Comparison of ENCODE assay signal across 19 cellular contexts in the genomic region with DNA sequence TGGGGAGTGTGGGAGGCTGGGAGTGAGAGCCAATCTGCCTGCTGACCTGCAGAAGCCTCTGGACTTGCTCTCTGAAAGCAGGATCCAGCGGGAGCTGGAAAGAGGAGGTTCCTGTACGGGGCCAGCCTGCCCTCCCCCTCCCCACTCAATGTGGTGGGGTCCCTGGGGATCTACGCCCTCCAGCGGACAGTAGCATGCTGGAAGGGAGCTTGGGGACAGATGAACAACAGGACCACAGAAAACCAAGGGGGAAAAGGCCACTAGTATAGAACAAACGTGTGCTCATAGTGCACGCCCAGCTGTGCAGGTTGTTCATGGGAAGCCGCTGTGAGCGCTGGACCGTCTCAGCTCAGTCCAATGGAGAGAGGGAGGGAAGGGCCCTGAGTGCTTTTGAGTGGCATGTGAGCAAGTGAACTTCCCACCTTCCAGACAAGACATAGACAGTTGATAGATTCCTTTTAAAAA. TPM values are rescaled to one million over a fixed set of nuclear protein-coding genes. Genes with fewer than 3 reads are reported as not detected.
DNase-seq lines count a peak whose midpoint lies in the region; ATAC-seq, FAIRE-seq and TF ChIP-seq lines count a peak whose summit lies in the region.
"Had no signal": no experiment of that assay in that cellular context is flagged by ENCODE, and none has a peak within 500 bp of the region (broad histone marks: within the 10 kb centered on the region; RNA-seq: fewer than 3 reads in every experiment).

No MANE protein-coding gene starts in this region.

- intact Hi-C loops in K562 (cut with micrococcal nuclease), result no loop called here
- intact Hi-C loops in natural killer cell (cut with micrococcal nuclease), result no loop called here
- intact Hi-C loops in left lung (cut with DNase I), result no loop called here

- H3K4me3 ChIP-seq in BLaER1 (no peak overlapping the region), HEK293 (ENCODE audit: low read depth, low read length) (no peak overlapping the region), K562 (no peak overlapping the region), left lung (no peak overlapping the region), smooth muscle cell (no peak overlapping the region)
- H3K4me3 ChIP-seq: cardiac muscle cell, tibial nerve had no signal

- H3K36me3 ChIP-seq in BLaER1 (no peaks in the 10 kb centered on the region), HEK293 (ENCODE audit: control insufficient read depth in 2 of 2, insufficient read depth in 1 of 2, low read length in 2 of 2) (no peaks in the 10 kb centered on the region), K562 (ENCODE audit: control insufficient read depth, insufficient read depth, low read length) (no peaks in the 10 kb centered on the region), left lung (no peaks in the 10 kb centered on the region), smooth muscle cell (ENCODE audit: low read depth) (no peaks in the 10 kb centered on the region)
- H3K36me3 ChIP-seq: cardiac muscle cell, neutrophil, tibial nerve had no signal

- TF ChIP-seq RAD21 in K562 (CRISPR knock-in tag; conservative IDR thresholded peaks at IDR 0.05 in 1 of 2, IDR thresholded peaks at IDR 0.05 in 1 of 2), result no peak

- H3F3A ChIP-seq in smooth muscle cell (ENCODE audit: low read depth), result no peaks in the 10 kb centered on the region

- no peak overlapping the region for H2AFZ ChIP-seq in K562 (ENCODE audit: low read depth, low read length)
- no peak overlapping the region for H2AFZ ChIP-seq in smooth muscle cell (ENCODE audit: low read depth)

- no peaks in the 10 kb centered on the region for H3K79me2 ChIP-seq in K562 (ENCODE audit: control insufficient read depth, insufficient read depth, low read length)
- H3K79me2 ChIP-seq in smooth muscle cell (ENCODE audit: low read depth), result no peaks in the 10 kb centered on the region

- peaks cover 9% of the 10 kb centered on the region for H3K36me3 Mint-ChIP-seq in natural killer cell
- H3K36me3 Mint-ChIP-seq: activated naive CD4-positive, alpha-beta T cell treated with anti-CD3 and anti-CD28 coated beads, Interleukin-2, amount 10 ng/mL, durations not matched to agents 7 days and 5 days had no signal

- BruUV-seq in K562 (replicated peaks; lab: Mats Ljungman, UMichigan), result no TSS peak

- peaks cover 21% of the 10 kb centered on the region for H3K9me3 ChIP-seq in BLaER1
- no peaks in the 10 kb centered on the region for H3K9me3 ChIP-seq in HEK293 (ENCODE audit: control insufficient read depth, insufficient read depth, low read depth, low read length)
- H3K9me3 ChIP-seq in K562 (replicated peaks; ENCODE audit: control insufficient read depth, insufficient read depth, low read depth, low read length), result no peaks in the 10 kb centered on the region
- peaks cover 0 to 5% of the 10 kb centered on the region in 2 donors for H3K9me3 ChIP-seq in left lung
- H3K9me3 ChIP-seq in smooth muscle cell (replicated peaks; ENCODE audit: low read depth), result no peaks in the 10 kb centered on the region
- H3K9me3 ChIP-seq: neutrophil had no signal

- WGBS in K562 (ENCODE audit: insufficient coverage, low coverage, missing lambda C conversion rate), result 4% methylated on average over 9 of the region's 9 CpGs
- 5% methylated on average over 9 of the region's 9 CpGs for WGBS in smooth muscle cell (ENCODE audit: low lambda C conversion rate)

- H3K9ac ChIP-seq in BLaER1, result no peak overlapping the region
- H3K9ac ChIP-seq in K562 (ENCODE audit: insufficient read depth in 1 of 2, low read depth in 2 of 2, low read length in 2 of 2), result no peak overlapping the region
- H3K9ac ChIP-seq in smooth muscle cell (ENCODE audit: low read depth), result no peak overlapping the region

- DNase-seq in K562 (ENCODE audit: extremely low read depth in 1 of 4, low spot score in 3 of 4), result peak in 2 of 4 experiments; percentile 26
- DNase-seq in natural killer cell, result no peak
- no peak for DNase-seq in dedifferentiated amniotic fluid mesenchymal stem cell (ENCODE audit: extremely low spot score)
- no peak for DNase-seq in left lung
- DNase-seq in smooth muscle cell (lab: John Stamatoyannopoulos, UW; ENCODE audit: unreplicated experiment), result no peak
- DNase-seq: activated naive CD4-positive, alpha-beta T cell treated with anti-CD3 and anti-CD28 coated beads, Interleukin-2, amount 10 ng/mL, durations not matched to agents 7 days and 5 days; AML-193; NCI-H1436; NCI-H510A; PC-3; stimulated activated CD4-positive, alpha-beta T cell treated with anti-CD3 and anti-CD28 coated beads, Interleukin-4, amount 100 ng/mL, for 1 hour had no signal

- TF ChIP-seq EP300 in K562 (IDR thresholded peaks at IDR 0.05; ENCODE audit: low read length), result no peak

- no peak overlapping the region for H3K27ac Mint-ChIP-seq in natural killer cell
- H3K27ac Mint-ChIP-seq: activated naive CD4-positive, alpha-beta T cell treated with anti-CD3 and anti-CD28 coated beads, Interleukin-2, amount 10 ng/mL, durations not matched to agents 7 days and 5 days had no signal

- H4K20me1 ChIP-seq in BLaER1, result peaks cover 49% of the 10 kb centered on the region
- no peaks in the 10 kb centered on the region for H4K20me1 ChIP-seq in K562 (replicated peaks; ENCODE audit: control insufficient read depth, insufficient read depth, low read length)
- H4K20me1 ChIP-seq in smooth muscle cell (ENCODE audit: low read depth), result no peaks in the 10 kb centered on the region

- TF ChIP-seq POLR2A in K562 (conservative IDR thresholded peaks at IDR 0.05), result no peak

- H3K27me3 Mint-ChIP-seq in natural killer cell (ENCODE audit: low read depth in 2 of 2), result peaks cover 31 to 36% of the 10 kb centered on the region in 2 donors

- in situ Hi-C loops in K562 (cut with MboI), result no loop called here

- H3K9me3 Mint-ChIP-seq in natural killer cell, result no peaks in the 10 kb centered on the region
- H3K9me3 Mint-ChIP-seq: activated naive CD4-positive, alpha-beta T cell treated with anti-CD3 and anti-CD28 coated beads, Interleukin-2, amount 10 ng/mL, durations not matched to agents 7 days and 5 days had no signal

- H3K4me1 ChIP-seq in BLaER1, result peaks cover 43% of the 10 kb centered on the region
- no peaks in the 10 kb centered on the region for H3K4me1 ChIP-seq in HEK293 (ENCODE audit: control insufficient read depth, insufficient read depth, low read length)
- peaks cover 0 to 4% of the 10 kb centered on the region in 2 experiments; a peak in 1 of 5 replicates for H3K4me1 ChIP-seq in K562 (replicated peaks in 1 of 2; ENCODE audit: control insufficient read depth in 2 of 2, insufficient read depth in 2 of 2, low read length in 2 of 2)
- H3K4me1 ChIP-seq in left lung, result peaks cover 0 to 18% of the 10 kb centered on the region in 2 donors
- peaks cover 13% of the 10 kb centered on the region for H3K4me1 ChIP-seq in smooth muscle cell (ENCODE audit: low read depth)

- peak overlapping the region; percentile 76 for H3K4me3 Mint-ChIP-seq in natural killer cell
- H3K4me3 Mint-ChIP-seq: activated naive CD4-positive, alpha-beta T cell treated with anti-CD3 and anti-CD28 coated beads, Interleukin-2, amount 10 ng/mL, durations not matched to agents 7 days and 5 days had no signal

- POLR2A ChIA-PET in HEK293 (lab: Yijun Ruan, JAX), result interaction anchor here (0.7 kb wide), 1 partner anchor 1575 kb away, joined by 4 read pairs; no protein-coding TSS in a partner anchor
- POLR2A ChIA-PET in K562 (lab: Yijun Ruan, JAX), result interaction anchor here (1.1 kb wide), 1 partner anchor 24 kb away, joined by 3 read pairs; no protein-coding TSS in a partner anchor

- no peak for FAIRE-seq in K562 (lab: Jason Lieb, UNC)

- ATAC-seq in K562 (peak; percentile 32; the same call in 2 of the 3 replicates), natural killer cell (no peak), GM18870 (IDR thresholded peaks at IDR 0.05; ENCODE audit: unreplicated experiment) (no peak), left lung (no peak)
- ATAC-seq: PC-3 had no signal

- H3K27ac ChIP-seq in BLaER1 (no peak overlapping the region), HEK293 (ENCODE audit: extremely low read depth, low read depth, low read length) (no peak overlapping the region), K562 (ENCODE audit: extremely low read depth, low read depth, low read length) (no peak overlapping the region), left lung (no peak overlapping the region), smooth muscle cell (ENCODE audit: low read depth) (no peak overlapping the region)
- H3K27ac ChIP-seq: cardiac muscle cell, neutrophil, tibial nerve, VCaP had no signal

- TF ChIP-seq CTCF in HEK293 (tag by site-specific recombination; IDR thresholded peaks at IDR 0.05), result no peak
- no peak for TF ChIP-seq CTCF in K562 (IDR thresholded peaks at IDR 0.05 in 2 of 3, conservative IDR thresholded peaks at IDR 0.05 in 1 of 3; ENCODE audit: insufficient read depth in 2 of 3, low read depth in 1 of 3, low read length in 3 of 3)
- no peak for TF ChIP-seq CTCF in natural killer cell (IDR thresholded peaks at IDR 0.05)
- no peak for TF ChIP-seq CTCF in left lung (IDR thresholded peaks at IDR 0.05)
- TF ChIP-seq CTCF in smooth muscle cell (IDR thresholded peaks at IDR 0.05; ENCODE audit: borderline replicate concordance, insufficient read depth, poor library complexity, severe bottlenecking), result no peak

- no peaks in the 10 kb centered on the region for H3K9me1 ChIP-seq in K562 (ENCODE audit: control insufficient read depth, insufficient read depth, low read length)

- peak overlapping the region; percentile 47 for H3K4me2 ChIP-seq in BLaER1
- H3K4me2 ChIP-seq in K562 (ENCODE audit: insufficient read depth, low read length), result no peak overlapping the region
- H3K4me2 ChIP-seq in smooth muscle cell, result no peak overlapping the region

- peaks cover 69% of the 10 kb centered on the region for H3K27me3 ChIP-seq in BLaER1
- H3K27me3 ChIP-seq in K562 (ENCODE audit: control insufficient read depth in 2 of 2, insufficient read depth in 2 of 2, low read length in 2 of 2), result peaks cover 8 to 62% of the 10 kb centered on the region in 2 experiments; a peak in 4 of 5 replicates
- H3K27me3 ChIP-seq in left lung, result peaks cover 72 to 100% of the 10 kb centered on the region in 2 donors
- peaks cover 75% of the 10 kb centered on the region for H3K27me3 ChIP-seq in smooth muscle cell (ENCODE audit: low read depth)

- CTCF ChIA-PET in HEK293 (lab: Yijun Ruan, JAX) (interaction anchor here (0.7 to 1.3 kb wide), 2 partner anchors 15 to 22 kb away, joined by 4 read pairs; no protein-coding TSS in a partner anchor), K562 (lab: Yijun Ruan, JAX; ENCODE audit: low intra/inter-chr PET ratio) (no interaction called here)

- H3K4me1 Mint-ChIP-seq in natural killer cell, result peaks cover 7 to 13% of the 10 kb centered on the region in 2 donors

RNA-seq across cellular contexts. Expression of gene HMX1, which starts 15.8 kb away (rescaled TPM):
- total RNA-seq in K562 (2011; cell fraction: chromatin; rRNA removed; ENCODE audit: low replicate concordance), result not detected in 2 replicates
- not detected in 2 replicates for total RNA-seq in K562 (2011; cell fraction: nucleolus; rRNA removed)
- total RNA-seq in K562 (2011; cell fraction: nucleoplasm; rRNA removed), result not detected in 2 replicates
- total RNA-seq in K562 (2014; rRNA removed), result not detected in 2 replicates
- total RNA-seq in K562 (2014; rRNA removed; fragmentation: Illumina TruSeq; extraction: Trizol), result not detected in 2 replicates
- not detected in 2 replicates for total RNA-seq in K562 (2015; rRNA removed; fragmentation: Illumina TruSeq; extraction: Trizol)
- not detected in 2 replicates for total RNA-seq in K562 (2021)
- polyA plus RNA-seq in K562 (2011; rRNA removed), result not detected in 2 replicates
- not detected in 2 replicates for polyA plus RNA-seq in K562 (2011; cell fraction: cytosol; rRNA removed)
- not detected in 2 replicates for polyA plus RNA-seq in K562 (2011; cell fraction: nucleus; rRNA removed)
- polyA plus RNA-seq in K562 (2012), result not detected in 2 replicates
- polyA plus RNA-seq in K562 (2014; fragmentation: Illumina TruSeq; extraction: Trizol), result not detected in 2 replicates
- not detected for polyA plus RNA-seq in K562 (2014; fragmentation: Nextera tagmentation; extraction: Ambion mirVana)
- not detected in 2 replicates for polyA plus RNA-seq in K562 (2014; rRNA removed)
- not detected in 2 replicates for polyA minus RNA-seq in K562 (2011; rRNA and poly(A)+ RNA removed)
- polyA minus RNA-seq in K562 (2011; cell fraction: cytosol; rRNA and poly(A)+ RNA removed), result not detected in 2 replicates
- not detected in 2 replicates for polyA minus RNA-seq in K562 (2011; cell fraction: nucleus; rRNA and poly(A)+ RNA removed)
- not detected for total RNA-seq in natural killer cell
- not detected for total RNA-seq in left lung
- 0.09 TPM in 1 of 2 replicates, not detected in the other for total RNA-seq in smooth muscle cell
- polyA plus RNA-seq in smooth muscle cell, result not detected in 2 replicates
- total RNA-seq: cardiac muscle cell, fibroblast of villous mesenchyme, PC-3 had no signal
